1 cellular context compared by ENCODE assay signal in genomic region chr1:6982443-6982842, GRCh38.
TF ChIP-seq lines count a peak whose summit lies in the region.

No MANE protein-coding gene starts in this region.

TF ChIP-seq in HCT116, 20 proteins besides CTCF, POLR2A, EP300 and RAD21 (continued from another document):
- TF ChIP-seq ATF3 (IDR thresholded peaks at IDR 0.05): no peak
- TF ChIP-seq, protein P1, sequence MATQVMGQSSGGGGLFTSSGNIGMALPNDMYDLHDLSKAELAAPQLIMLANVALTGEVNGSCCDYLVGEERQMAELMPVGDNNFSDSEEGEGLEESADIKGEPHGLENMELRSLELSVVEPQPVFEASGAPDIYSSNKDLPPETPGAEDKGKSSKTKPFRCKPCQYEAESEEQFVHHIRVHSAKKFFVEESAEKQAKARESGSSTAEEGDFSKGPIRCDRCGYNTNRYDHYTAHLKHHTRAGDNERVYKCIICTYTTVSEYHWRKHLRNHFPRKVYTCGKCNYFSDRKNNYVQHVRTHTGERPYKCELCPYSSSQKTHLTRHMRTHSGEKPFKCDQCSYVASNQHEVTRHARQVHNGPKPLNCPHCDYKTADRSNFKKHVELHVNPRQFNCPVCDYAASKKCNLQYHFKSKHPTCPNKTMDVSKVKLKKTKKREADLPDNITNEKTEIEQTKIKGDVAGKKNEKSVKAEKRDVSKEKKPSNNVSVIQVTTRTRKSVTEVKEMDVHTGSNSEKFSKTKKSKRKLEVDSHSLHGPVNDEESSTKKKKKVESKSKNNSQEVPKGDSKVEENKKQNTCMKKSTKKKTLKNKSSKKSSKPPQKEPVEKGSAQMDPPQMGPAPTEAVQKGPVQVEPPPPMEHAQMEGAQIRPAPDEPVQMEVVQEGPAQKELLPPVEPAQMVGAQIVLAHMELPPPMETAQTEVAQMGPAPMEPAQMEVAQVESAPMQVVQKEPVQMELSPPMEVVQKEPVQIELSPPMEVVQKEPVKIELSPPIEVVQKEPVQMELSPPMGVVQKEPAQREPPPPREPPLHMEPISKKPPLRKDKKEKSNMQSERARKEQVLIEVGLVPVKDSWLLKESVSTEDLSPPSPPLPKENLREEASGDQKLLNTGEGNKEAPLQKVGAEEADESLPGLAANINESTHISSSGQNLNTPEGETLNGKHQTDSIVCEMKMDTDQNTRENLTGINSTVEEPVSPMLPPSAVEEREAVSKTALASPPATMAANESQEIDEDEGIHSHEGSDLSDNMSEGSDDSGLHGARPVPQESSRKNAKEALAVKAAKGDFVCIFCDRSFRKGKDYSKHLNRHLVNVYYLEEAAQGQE (IDR thresholded peaks at IDR 0.05; ENCODE audit: low read depth): no peak
- no peak for TF ChIP-seq TCF7L2 (IDR thresholded peaks at IDR 0.05; ENCODE audit: borderline replicate concordance, extremely low read depth, insufficient read depth, insufficient read length)
- no peak for TF ChIP-seq ZFX (IDR thresholded peaks at IDR 0.05)
